In the genomic region with DNA sequence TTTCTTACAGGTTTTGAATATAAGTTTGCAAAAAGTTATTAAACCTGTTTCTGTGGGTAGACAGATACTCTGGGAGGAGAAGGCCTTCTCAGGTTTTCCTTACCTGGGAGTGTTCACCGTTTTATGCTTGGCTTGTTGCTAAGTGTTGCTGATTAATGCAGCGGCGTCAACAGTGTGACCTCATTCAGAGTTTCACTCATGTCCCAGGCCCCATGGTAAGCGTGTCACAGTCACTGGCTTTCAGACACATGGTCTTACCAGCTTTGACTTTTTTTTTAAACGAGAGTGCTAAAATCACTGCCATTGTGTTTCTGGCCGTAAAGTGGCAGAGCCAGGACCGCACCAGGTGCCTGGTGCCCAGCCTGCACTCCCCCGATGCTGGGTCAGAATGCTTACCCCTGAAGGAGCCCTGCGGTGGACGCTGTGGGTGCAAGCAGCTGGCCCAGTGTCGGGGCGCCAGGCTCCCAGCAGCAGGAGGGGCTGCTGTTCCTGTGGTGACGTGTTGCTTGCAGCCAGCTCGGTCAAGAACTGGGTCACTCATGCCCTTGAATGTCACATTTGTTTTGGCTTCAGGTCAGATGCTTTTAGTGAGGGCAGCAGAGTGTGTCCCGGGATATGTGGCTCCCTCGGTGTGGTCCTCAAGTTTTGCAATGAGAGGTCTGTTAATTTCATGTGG, we compare ENCODE assay signal across 15 cellular contexts.
"Had no signal": no experiment of that assay in that cellular context is flagged by ENCODE, and none has a peak within 500 bp of the region (broad histone marks: within the 10 kb centered on the region; RNA-seq: fewer than 3 reads in every experiment).

No MANE protein-coding gene starts in this region.

- H3K4me3 ChIP-seq: suprapubic skin had no signal

- ATAC-seq: activated CD4-positive, alpha-beta T cell treated with anti-CD3 and anti-CD28 coated beads for 36 hours; activated CD8-positive, alpha-beta T cell treated with anti-CD3 and anti-CD28 coated beads, Interleukin-2, amount 10 ng/mL, durations not matched to agents 7 days and 5 days; stimulated activated naive CD8-positive, alpha-beta T cell treated with anti-CD3 and anti-CD28 coated beads, Interleukin-15, Interleukin-2, amounts not matched to agents 100 U/mL and 50 U/mL, for 24 hours had no signal

- H3K27me3 ChIP-seq: brain microvascular endothelial cell, suprapubic skin had no signal

- H3K27ac ChIP-seq: brain microvascular endothelial cell, suprapubic skin had no signal

- H3K9me3 ChIP-seq: suprapubic skin had no signal

- DNase-seq: activated CD4-positive, alpha-beta T cell treated with anti-CD3 and anti-CD28 coated beads for 36 hours; activated CD8-positive, alpha-beta memory T cell treated with anti-CD3 and anti-CD28 coated beads, Interleukin-2, amount 50 U/mL, for 4 hours; activated CD8-positive, alpha-beta T cell treated with anti-CD3 and anti-CD28 coated beads, Interleukin-2, amount 10 ng/mL, durations not matched to agents 7 days and 5 days; activated naive CD8-positive, alpha-beta T cell treated with anti-CD3 and anti-CD28 coated beads for 36 hours; brain microvascular endothelial cell; effector memory CD4-positive, alpha-beta T cell; foreskin melanocyte; nephron progenitor cell; occipital lobe; stimulated activated CD4-positive, alpha-beta T cell treated with anti-CD3 and anti-CD28 coated beads, Interleukin-4, amount 100 ng/mL, for 24 hours; stimulated activated CD8-positive, alpha-beta memory T cell treated with anti-CD3 and anti-CD28 coated beads, Interleukin-4, amount 100 ng/mL, for 48 hours; stimulated activated naive CD8-positive, alpha-beta T cell treated with anti-CD3 and anti-CD28 coated beads, Interleukin-15, Interleukin-2, amounts not matched to agents 100 U/mL and 50 U/mL, for 24 hours; T-helper 2 cell; trophoblast cell had no signal
